16 cellular contexts compared by ENCODE assay signal in the genomic region with DNA sequence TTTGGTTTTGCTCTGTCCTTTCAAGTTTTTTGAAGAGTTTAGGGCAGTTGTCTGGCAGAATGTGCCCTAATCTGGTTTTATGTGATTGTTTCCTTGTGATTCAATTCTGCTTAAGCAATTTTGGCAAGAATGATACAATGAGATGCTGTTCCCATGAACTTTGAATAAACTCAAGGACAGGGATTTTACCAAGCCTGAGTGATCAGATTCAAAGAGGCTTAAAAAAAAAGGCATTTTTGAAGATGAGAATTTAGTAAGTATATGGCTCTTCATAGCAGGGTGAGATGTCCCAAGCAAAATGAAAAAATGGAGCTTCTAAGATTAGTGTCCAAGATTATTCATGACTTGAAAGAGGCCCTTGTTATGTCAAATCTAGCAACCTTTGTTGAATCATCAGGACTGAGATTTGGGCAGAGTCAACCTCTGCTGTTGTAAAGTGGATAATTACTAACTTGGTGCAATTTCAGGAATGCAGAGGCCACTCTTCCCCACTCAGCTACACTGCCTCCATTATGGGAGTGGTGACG.
DNase-seq lines count a peak whose midpoint lies in the region; ATAC-seq, FAIRE-seq and TF ChIP-seq lines count a peak whose summit lies in the region.
"Had no signal": no experiment of that assay in that cellular context is flagged by ENCODE, and none has a peak within 500 bp of the region (broad histone marks: within the 10 kb centered on the region; RNA-seq: fewer than 3 reads in every experiment).

No MANE protein-coding gene starts in this region.

- peak overlapping the region; percentile 75 to 82 for H3K27ac ChIP-seq in A549
- H3K27ac ChIP-seq in HEK293 (ENCODE audit: extremely low read depth, low read depth, low read length), result no peak overlapping the region
- H3K27ac ChIP-seq in mammary epithelial cell (ENCODE audit: insufficient read depth, low read depth, low read length), result no peak overlapping the region
- peak overlapping the region; percentile 19 for H3K27ac ChIP-seq in mesenchymal stem cell (ENCODE audit: low read length, poor library complexity, severe bottlenecking)
- H3K27ac ChIP-seq: lower lobe of right lung had no signal

- H3K27me3 ChIP-seq in mammary epithelial cell (ENCODE audit: insufficient read depth, low read length), result no peaks in the 10 kb centered on the region
- no peaks in the 10 kb centered on the region for H3K27me3 ChIP-seq in mesenchymal stem cell (ENCODE audit: control insufficient read depth in 1 of 2, insufficient read depth in 1 of 2, low read length in 2 of 2)

- POLR2A ChIA-PET in A549 (lab: Yijun Ruan, JAX) (no interaction called here), HEK293 (lab: Yijun Ruan, JAX) (no interaction called here)

- dilution Hi-C loops in mammary epithelial cell (cut with HindIII; ENCODE audit: low sequenced_read_pairs), result no loop called here

- no peak overlapping the region for H2BK15ac ChIP-seq in mesenchymal stem cell (ENCODE audit: low read depth, poor library complexity, severe bottlenecking)

- TF ChIP-seq EP300 in A549 (IDR thresholded peaks at IDR 0.05), result no peak

- H3K4me1 ChIP-seq in A549 (peaks cover 25% of the 10 kb centered on the region), HEK293 (ENCODE audit: control insufficient read depth, insufficient read depth, low read length) (peaks cover 11% of the 10 kb centered on the region), mammary epithelial cell (ENCODE audit: insufficient read depth, low read length) (peaks cover 15% of the 10 kb centered on the region), mesenchymal stem cell (ENCODE audit: control insufficient read depth, insufficient read depth, low read depth, low read length) (peaks cover 5% of the 10 kb centered on the region)
- H3K4me1 ChIP-seq: lower lobe of right lung had no signal

- ATAC-seq in A549 (peak; percentile 32 to 35; a peak in 2 of 6 replicates), HG02981 (IDR thresholded peaks at IDR 0.05; ENCODE audit: unreplicated experiment) (no peak), HG03442 (IDR thresholded peaks at IDR 0.05; ENCODE audit: unreplicated experiment) (no peak)
- ATAC-seq: activated T-helper 17 cell treated with anti-CD3 and anti-CD28 coated beads, Interleukin-2, amount 50 U/mL, for 72 hours; lower lobe of right lung had no signal

- peak overlapping the region in 1 of 2 experiments; percentile 33 for H3K4ac ChIP-seq in mesenchymal stem cell (ENCODE audit: low read depth in 1 of 2, low read length in 2 of 2)

- H3K14ac ChIP-seq in mesenchymal stem cell (ENCODE audit: low read length in 2 of 2), result no peak overlapping the region

- H3K4me2 ChIP-seq in A549 (peak overlapping the region; percentile 67), mammary epithelial cell (ENCODE audit: insufficient read depth, low read depth, low read length) (no peak overlapping the region), mesenchymal stem cell (ENCODE audit: low read length, poor library complexity, severe bottlenecking) (no peak overlapping the region)

- TF ChIP-seq CTCF in A549 (IDR thresholded peaks at IDR 0.05) (no peak), HEK293 (tag by site-specific recombination; IDR thresholded peaks at IDR 0.05) (no peak), mammary epithelial cell (conservative IDR thresholded peaks at IDR 0.05 in 1 of 2, IDR thresholded peaks at IDR 0.05 in 1 of 2; ENCODE audit: extremely low read depth in 1 of 2, insufficient read depth in 1 of 2, low read depth in 1 of 2, low read length in 2 of 2) (no peak)

- no peak overlapping the region for H3K9ac ChIP-seq in mammary epithelial cell (ENCODE audit: insufficient read depth, low read length)
- H3K9ac ChIP-seq in mesenchymal stem cell (ENCODE audit: low read length), result no peak overlapping the region

- no peak overlapping the region for H3K18ac ChIP-seq in mesenchymal stem cell (ENCODE audit: low read depth in 1 of 2, low read length in 2 of 2)

- TF ChIP-seq POLR2A in A549 (IDR thresholded peaks at IDR 0.05; ENCODE audit: low read length), result no peak

- H3K36me3 ChIP-seq in HEK293 (ENCODE audit: control insufficient read depth in 2 of 2, insufficient read depth in 1 of 2, low read length in 2 of 2), result no peaks in the 10 kb centered on the region
- no peaks in the 10 kb centered on the region for H3K36me3 ChIP-seq in mammary epithelial cell (ENCODE audit: insufficient read depth, low read length)
- no peaks in the 10 kb centered on the region for H3K36me3 ChIP-seq in mesenchymal stem cell (ENCODE audit: control insufficient read depth in 1 of 2, insufficient read depth in 2 of 2, low read depth in 1 of 2, low read length in 2 of 2)
- H3K36me3 ChIP-seq: lower lobe of right lung had no signal

- FAIRE-seq in A549 (lab: Jason Lieb, UNC), result no peak

- no peaks in the 10 kb centered on the region for H3K79me1 ChIP-seq in mesenchymal stem cell (replicated peaks; ENCODE audit: low read length, poor library complexity, severe bottlenecking)

- H3K9me3 ChIP-seq in A549 (peaks cover 13% of the 10 kb centered on the region; the same call in 2 of the 3 replicates), HEK293 (ENCODE audit: control insufficient read depth, insufficient read depth, low read depth, low read length) (no peaks in the 10 kb centered on the region), mammary epithelial cell (replicated peaks; ENCODE audit: insufficient read depth, low read length) (no peaks in the 10 kb centered on the region), mesenchymal stem cell (ENCODE audit: control insufficient read depth, low read length) (no peaks in the 10 kb centered on the region)
- H3K9me3 ChIP-seq: lower lobe of right lung had no signal

- H4K8ac ChIP-seq in mesenchymal stem cell (ENCODE audit: low read length), result no peak overlapping the region

- H3K4me3 ChIP-seq in A549 (no peak overlapping the region), HEK293 (ENCODE audit: low read depth, low read length) (no peak overlapping the region), mammary epithelial cell (replicated peaks in 1 of 3; ENCODE audit: insufficient read depth in 1 of 3, low read depth in 2 of 3, low read length in 3 of 3) (no peak overlapping the region), mesenchymal stem cell (ENCODE audit: insufficient read depth in 1 of 2, low read depth in 1 of 2, low read length in 2 of 2) (no peak overlapping the region)
- H3K4me3 ChIP-seq: lower lobe of right lung had no signal

- TF ChIP-seq RAD21 in A549 (conservative IDR thresholded peaks at IDR 0.05 in 1 of 2, IDR thresholded peaks at IDR 0.05 in 1 of 2), result no peak

- WGBS in A549 (ENCODE audit: missing lambda C conversion rate), result 48% methylated on average over 1 of the region's 1 CpG
- WGBS in mammary epithelial cell (ENCODE audit: low coverage, missing lambda C conversion rate), result 90% methylated on average over 1 of the region's 1 CpG
- no CpG with 5 or more reads among the region's 1 CpG for WGBS in mesenchymal stem cell

- no TSS peak for BruUV-seq in mammary epithelial cell (replicated peaks; lab: Mats Ljungman, UMichigan)

- no peak overlapping the region for H2BK120ac ChIP-seq in mesenchymal stem cell (ENCODE audit: low read depth, low read length)

- no peak overlapping the region for H2BK12ac ChIP-seq in mesenchymal stem cell (ENCODE audit: low read length in 2 of 2)

- no peak overlapping the region for H2BK5ac ChIP-seq in mesenchymal stem cell (ENCODE audit: low read depth, low read length, poor library complexity, severe bottlenecking)

- H3K23ac ChIP-seq in mesenchymal stem cell (ENCODE audit: low read length in 2 of 2), result no peak overlapping the region

- H3K79me2 ChIP-seq in mammary epithelial cell (ENCODE audit: insufficient read depth, low read length), result no peaks in the 10 kb centered on the region

- CTCF ChIA-PET in A549 (lab: Yijun Ruan, JAX), result interaction anchor here (0.8 to 1.3 kb wide), 2 partner anchors 58 to 185 kb away, joined by 4 read pairs; no protein-coding TSS in a partner anchor
- CTCF ChIA-PET in HEK293 (lab: Yijun Ruan, JAX), result interaction anchor here (0.6 kb wide), 1 partner anchor 210 kb away, joined by 3 read pairs; no protein-coding TSS in a partner anchor
- CTCF ChIA-PET in mammary epithelial cell (lab: Charles Lee; ENCODE audit: low non-redundant PET), result no interaction called here

- DNase-seq in A549 (ENCODE audit: low read depth in 1 of 2, low spot score in 1 of 2) (peak in 1 of 2 experiments; percentile 24), mammary epithelial cell (peak; percentile 60), mesenchymal stem cell (no peak), NCI-H1436 treated with DMSO at 0.1 percent for 48 hours (lab: John Stamatoyannopoulos, UW) (no peak), NCI-H1105 treated with DMSO at 0.1 percent for 48 hours (lab: John Stamatoyannopoulos, UW) (no peak)
- DNase-seq: activated CD4-positive, alpha-beta T cell treated with anti-CD3 and anti-CD28 coated beads, Interleukin-2, amount 50 U/mL, for 48 hours; DMS 273 treated with DMSO at 0.1 percent for 48 hours; effector CD8-positive, alpha-beta T cell; lower lobe of right lung; NCI-H1436; NCI-H526; T-helper 9 cell had no signal

- H4K20me1 ChIP-seq in mammary epithelial cell (ENCODE audit: insufficient read depth, low read length), result no peaks in the 10 kb centered on the region

- in situ Hi-C loops in mammary epithelial cell (cut with MboI; ENCODE audit: low sequenced_read_pairs in 2 of 2), result no loop called here

- H2AFZ ChIP-seq in mammary epithelial cell (ENCODE audit: low read depth, low read length), result no peak overlapping the region
- no peak overlapping the region for H2AFZ ChIP-seq in mesenchymal stem cell (ENCODE audit: low read depth, low read length)

- H2AK5ac ChIP-seq in mesenchymal stem cell (ENCODE audit: low read length, severe bottlenecking), result no peak overlapping the region

- no peak overlapping the region for H4K91ac ChIP-seq in mesenchymal stem cell (ENCODE audit: low read length)

- intact Hi-C loops in mammary epithelial cell (cut with micrococcal nuclease), result no loop called here

TF ChIP-seq in A549, 52 proteins besides CTCF, POLR2A, EP300 and RAD21 (continues in another document):
- TF ChIP-seq CHD2 (IDR thresholded peaks at IDR 0.05; ENCODE audit: low read length, partially characterized antibody) (no peak), EHF (CRISPR knock-in tag; IDR thresholded peaks at IDR 0.05) (no peak), KDM1A (IDR thresholded peaks at IDR 0.05; ENCODE audit: low read depth) (no peak)

TF ChIP-seq in HEK293, 187 proteins besides CTCF, POLR2A, EP300 and RAD21:
- TF ChIP-seq SP7 (tag by site-specific recombination; IDR thresholded peaks at IDR 0.05), result 0 out of 2 replicates have a peak, but pooled peaks have one; percentile 32
- TF ChIP-seq, protein P1, sequence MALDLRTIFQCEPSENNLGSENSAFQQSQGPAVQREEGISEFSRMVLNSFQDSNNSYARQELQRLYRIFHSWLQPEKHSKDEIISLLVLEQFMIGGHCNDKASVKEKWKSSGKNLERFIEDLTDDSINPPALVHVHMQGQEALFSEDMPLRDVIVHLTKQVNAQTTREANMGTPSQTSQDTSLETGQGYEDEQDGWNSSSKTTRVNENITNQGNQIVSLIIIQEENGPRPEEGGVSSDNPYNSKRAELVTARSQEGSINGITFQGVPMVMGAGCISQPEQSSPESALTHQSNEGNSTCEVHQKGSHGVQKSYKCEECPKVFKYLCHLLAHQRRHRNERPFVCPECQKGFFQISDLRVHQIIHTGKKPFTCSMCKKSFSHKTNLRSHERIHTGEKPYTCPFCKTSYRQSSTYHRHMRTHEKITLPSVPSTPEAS (tag by site-specific recombination; IDR thresholded peaks at IDR 0.05), result no peak
TF ChIP-seq in HEK293: peak in this region for 1.

Comparison
In these comparisons a context has a peak if more than half of its experiments do, and no peak if none do; other contexts are left out.
1. ATAC-seq: peak in A549 (2 of 2); none in HG02981 (single experiment) and HG03442 (single experiment).
2. H3K27ac ChIP-seq: peak in A549 (2 of 2) and mesenchymal stem cell (single experiment); none in HEK293 (single experiment) and mammary epithelial cell (single experiment).